24 cellular contexts compared by ENCODE assay signal in genomic region chr16:85312174-85312573, GRCh38.
DNase-seq lines count a peak whose midpoint lies in the region; ATAC-seq and TF ChIP-seq lines count a peak whose summit lies in the region.
"Had no signal": no experiment of that assay in that cellular context is flagged by ENCODE, and none has a peak within 500 bp of the region (broad histone marks: within the 10 kb centered on the region; RNA-seq: fewer than 3 reads in every experiment).

No MANE protein-coding gene starts in this region.

- no peak for TF ChIP-seq CTCF in natural killer cell (IDR thresholded peaks at IDR 0.05)
- TF ChIP-seq CTCF in type B pancreatic cell (conservative IDR thresholded peaks at IDR 0.05) = no peak

- no peak overlapping the region for H2BK15ac ChIP-seq in mesendoderm (replicated peaks; ENCODE audit: low read depth)

- no peak overlapping the region for H3K27ac ChIP-seq in mesendoderm (ENCODE audit: low read depth, low read length)
- H3K27ac ChIP-seq: HL-60 had no signal

- H3K27ac Mint-ChIP-seq in natural killer cell (no peak overlapping the region), T-helper 17 cell (no peak overlapping the region), type B pancreatic cell (peak overlapping the region; percentile 48)
- H3K27ac Mint-ChIP-seq in natural killer cell treated with Interleukin-12 subunit alpha and Interleukin-12 subunit beta and Interleukin-15 and Interleukin-18, amount 100 ng/mL, for 72 hours = no peak overlapping the region
- H3K27ac Mint-ChIP-seq: activated naive CD4-positive, alpha-beta T cell treated with anti-CD3 and anti-CD28 coated beads for 36 hours had no signal

- WGBS in mesendoderm (ENCODE audit: extremely low coverage, insufficient coverage, low lambda C conversion rate) = no CpG with 5 or more reads among the region's 11 CpGs

- H3K4me2 ChIP-seq in mesendoderm (ENCODE audit: low read length) = no peak overlapping the region

- H3K56ac ChIP-seq in mesendoderm (ENCODE audit: low read length) = peak overlapping the region; percentile 4

- no peak overlapping the region for H4K8ac ChIP-seq in mesendoderm (ENCODE audit: low read depth, low read length)

- H3K9me3 Mint-ChIP-seq in natural killer cell = no peaks in the 10 kb centered on the region
- no peaks in the 10 kb centered on the region for H3K9me3 Mint-ChIP-seq in natural killer cell treated with Interleukin-12 subunit alpha and Interleukin-12 subunit beta and Interleukin-15 and Interleukin-18, amount 100 ng/mL, for 72 hours
- no peaks in the 10 kb centered on the region for H3K9me3 Mint-ChIP-seq in type B pancreatic cell
- H3K9me3 Mint-ChIP-seq: activated naive CD4-positive, alpha-beta T cell treated with anti-CD3 and anti-CD28 coated beads for 36 hours had no signal

- H3K36me3 ChIP-seq in mesendoderm (ENCODE audit: control insufficient read depth, insufficient read depth, low read length) = no peaks in the 10 kb centered on the region
- H3K36me3 ChIP-seq: tibial artery had no signal

- H3K18ac ChIP-seq in mesendoderm (ENCODE audit: low read length) = peak overlapping the region; percentile 0

- H3K4ac ChIP-seq in mesendoderm (ENCODE audit: low read depth, low read length) = no peak overlapping the region

- no peak overlapping the region for H3K23ac ChIP-seq in mesendoderm (ENCODE audit: low read length)

- no peak overlapping the region for H4K5ac ChIP-seq in mesendoderm (ENCODE audit: low read length)

- H3K4me3 Mint-ChIP-seq in natural killer cell (peak overlapping the region; percentile 7), T-helper 17 cell (peak overlapping the region; percentile 36), type B pancreatic cell (peak overlapping the region; percentile 16)
- no peak overlapping the region for H3K4me3 Mint-ChIP-seq in natural killer cell treated with Interleukin-12 subunit alpha and Interleukin-12 subunit beta and Interleukin-15 and Interleukin-18, amount 100 ng/mL, for 72 hours
- H3K4me3 Mint-ChIP-seq: activated naive CD4-positive, alpha-beta T cell treated with anti-CD3 and anti-CD28 coated beads for 36 hours had no signal

- H3K36me3 Mint-ChIP-seq in natural killer cell = no peaks in the 10 kb centered on the region
- H3K36me3 Mint-ChIP-seq in natural killer cell treated with Interleukin-12 subunit alpha and Interleukin-12 subunit beta and Interleukin-15 and Interleukin-18, amount 100 ng/mL, for 72 hours = no peaks in the 10 kb centered on the region
- H3K36me3 Mint-ChIP-seq in T-helper 17 cell (ENCODE audit: low read depth) = no peaks in the 10 kb centered on the region
- no peaks in the 10 kb centered on the region for H3K36me3 Mint-ChIP-seq in type B pancreatic cell

- no peak overlapping the region for H3K4me3 ChIP-seq in mesendoderm (ENCODE audit: low read length)
- H3K4me3 ChIP-seq: tibial artery had no signal

- peaks cover 15 to 43% of the 10 kb centered on the region in 2 donors for H3K4me1 Mint-ChIP-seq in natural killer cell
- H3K4me1 Mint-ChIP-seq in natural killer cell treated with Interleukin-12 subunit alpha and Interleukin-12 subunit beta and Interleukin-15 and Interleukin-18, amount 100 ng/mL, for 72 hours (ENCODE audit: low read depth in 2 of 2) = peaks cover 0 to 11% of the 10 kb centered on the region in 2 donors
- peaks cover 17% of the 10 kb centered on the region for H3K4me1 Mint-ChIP-seq in T-helper 17 cell
- peaks cover 40% of the 10 kb centered on the region for H3K4me1 Mint-ChIP-seq in type B pancreatic cell (ENCODE audit: unreplicated experiment)

- H2BK120ac ChIP-seq in mesendoderm (ENCODE audit: low read depth, low read length) = no peak overlapping the region

- H2BK5ac ChIP-seq in mesendoderm (ENCODE audit: low read length) = no peak overlapping the region

- no peak overlapping the region for H2AK5ac ChIP-seq in mesendoderm (ENCODE audit: low read length)

- DNase-seq in natural killer cell (no peak), T-helper 17 cell (no peak), mesendoderm (no peak), type B pancreatic cell (ENCODE audit: extremely low spot score, unreplicated experiment) (no peak), NCI-H526 (lab: John Stamatoyannopoulos, UW) (no peak), 8988T (no peak)
- no peak for DNase-seq in natural killer cell treated with Interleukin-12 subunit alpha and Interleukin-12 subunit beta and Interleukin-15 and Interleukin-18, amount 100 ng/mL, for 72 hours (ENCODE audit: low spot score)
- DNase-seq: activated CD4-positive, CD25-positive, alpha-beta regulatory T cell treated with anti-CD3 and anti-CD28 coated beads, Interleukin-2, amount 50 U/mL, for 72 hours; activated CD8-positive, alpha-beta memory T cell treated with anti-CD3 and anti-CD28 coated beads for 24 hours; activated naive CD4-positive, alpha-beta T cell treated with anti-CD3 and anti-CD28 coated beads for 36 hours; activated T-cell treated with anti-CD3 and anti-CD28 coated beads, Interleukin-2, amount 50 U/mL, for 48 hours; aorta; caudate nucleus; mammary epithelial cell; NCI-H1092; NCI-H187; NCI-H69; posterior cingulate gyrus; stimulated activated naive CD4-positive, alpha-beta T cell treated with Interleukin-2 at 50 U/mL for 16 hours had no signal

- ATAC-seq in natural killer cell = no peak
- ATAC-seq in natural killer cell treated with Interleukin-12 subunit alpha and Interleukin-12 subunit beta and Interleukin-15 and Interleukin-18, amount 100 ng/mL, for 72 hours = no peak
- ATAC-seq in T-helper 17 cell = no peak
- no peak for ATAC-seq in HG02970 (IDR thresholded peaks at IDR 0.05; ENCODE audit: low FRiP score, unreplicated experiment)
- ATAC-seq: HCT116, SK-N-SH treated with all-trans-retinoic acid at 6 μM for 48 hours had no signal

- no peak overlapping the region for H3K9ac ChIP-seq in mesendoderm (ENCODE audit: low read length)

- intact Hi-C loops in natural killer cell (cut with micrococcal nuclease) = no loop called here

- peaks cover 11% of the 10 kb centered on the region for H3K4me1 ChIP-seq in mesendoderm (ENCODE audit: control insufficient read depth, low read depth, low read length)

- H3K27me3 Mint-ChIP-seq in natural killer cell (ENCODE audit: low read depth in 2 of 2) (peaks cover 14 to 17% of the 10 kb centered on the region in 2 donors), T-helper 17 cell (peaks cover 10% of the 10 kb centered on the region), type B pancreatic cell (no peaks in the 10 kb centered on the region)
- H3K27me3 Mint-ChIP-seq in natural killer cell treated with Interleukin-12 subunit alpha and Interleukin-12 subunit beta and Interleukin-15 and Interleukin-18, amount 100 ng/mL, for 72 hours = peaks cover 7 to 8% of the 10 kb centered on the region in 2 donors

- peaks cover 3% of the 10 kb centered on the region for H3K79me1 ChIP-seq in mesendoderm (ENCODE audit: low read length)

- no peaks in the 10 kb centered on the region for H3K27me3 ChIP-seq in mesendoderm (ENCODE audit: insufficient read depth, low read length, poor library complexity)

- peaks cover 2% of the 10 kb centered on the region for H3K79me2 ChIP-seq in mesendoderm (ENCODE audit: control insufficient read depth, insufficient read depth, low read length)

- H3K9me3 ChIP-seq in T-helper 17 cell (ENCODE audit: control insufficient read depth, low read length, poor library complexity, severe bottlenecking) = no peaks in the 10 kb centered on the region
- H3K9me3 ChIP-seq: tibial artery had no signal
